In the genomic region with DNA sequence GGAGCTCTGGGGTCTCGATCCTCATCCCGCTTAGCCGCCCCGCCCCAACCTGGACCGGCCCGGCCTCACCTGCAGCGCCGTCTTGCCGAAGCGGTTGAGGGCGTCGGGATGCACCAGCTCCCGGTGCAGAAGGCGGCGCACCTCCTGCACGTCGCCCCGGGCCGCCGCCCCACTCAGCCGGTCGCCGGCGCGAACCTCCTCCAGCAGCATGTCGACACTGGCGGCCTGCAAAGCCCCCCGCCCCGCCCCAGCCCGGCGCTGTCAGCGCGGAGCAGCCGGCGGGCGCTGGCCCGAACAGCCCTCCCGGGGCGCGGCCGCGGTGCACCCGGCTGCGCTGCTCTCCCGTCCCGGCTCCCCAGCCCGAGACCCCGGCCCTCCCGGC, we compare ENCODE assay signal across 6 cellular contexts. TPM values are rescaled to one million over a fixed set of nuclear protein-coding genes. Genes with fewer than 3 reads are reported as not detected.
DNase-seq lines count a peak whose midpoint lies in the region; ATAC-seq and TF ChIP-seq lines count a peak whose summit lies in the region.

No MANE protein-coding gene starts in this region.

- H3K27me3 Mint-ChIP-seq in activated T-helper 2 cell treated with anti-CD3 and anti-CD28 coated beads, Interferon-gamma antibody, Interleukin-2, Interleukin-4, amounts not matched to agents 10 μg/mL and 5 μg/mL and 100 μg/mL, durations not matched to agents 14 hours and 24 hours and 36 hours (ENCODE audit: low read depth) = no peaks in the 10 kb centered on the region

- H3K9me3 Mint-ChIP-seq in activated T-helper 2 cell treated with anti-CD3 and anti-CD28 coated beads, Interferon-gamma antibody, Interleukin-2, Interleukin-4, amounts not matched to agents 10 μg/mL and 5 μg/mL and 100 μg/mL, durations not matched to agents 14 hours and 24 hours and 36 hours = no peaks in the 10 kb centered on the region

- DNase-seq in DMS79 (lab: John Stamatoyannopoulos, UW) (peak; percentile 44), right lobe of liver (peak; percentile 59 to 73 (median 64))
- no peak for DNase-seq in activated T-helper 2 cell treated with anti-CD3 and anti-CD28 coated beads, Interferon-gamma antibody, Interleukin-2, Interleukin-4, amounts not matched to agents 10 μg/mL and 5 μg/mL and 100 μg/mL, durations not matched to agents 14 hours and 24 hours and 36 hours (ENCODE audit: low spot score)

- peak overlapping the region; percentile 91 for H3K4me3 Mint-ChIP-seq in activated T-helper 2 cell treated with anti-CD3 and anti-CD28 coated beads, Interferon-gamma antibody, Interleukin-2, Interleukin-4, amounts not matched to agents 10 μg/mL and 5 μg/mL and 100 μg/mL, durations not matched to agents 14 hours and 24 hours and 36 hours (ENCODE audit: low read depth)

- no peaks in the 10 kb centered on the region for H3K9me3 ChIP-seq in right lobe of liver

- no peaks in the 10 kb centered on the region for H3K36me3 ChIP-seq in right lobe of liver

- 0% methylated on average over 2 of the region's 49 CpGs for WGBS in right lobe of liver (ENCODE audit: insufficient coverage, low coverage, low lambda C conversion rate, missing lambda C conversion rate)

- ATAC-seq in HG03095 (IDR thresholded peaks at IDR 0.05; ENCODE audit: unreplicated experiment) = peak; percentile 0
- peak in 1 of 4 donors; percentile 0 for ATAC-seq in right lobe of liver
- ATAC-seq in HG02884 (IDR thresholded peaks at IDR 0.05; ENCODE audit: unreplicated experiment) = no peak
- no peak for ATAC-seq in HG02678 (IDR thresholded peaks at IDR 0.05; ENCODE audit: unreplicated experiment)

- H3K36me3 Mint-ChIP-seq in activated T-helper 2 cell treated with anti-CD3 and anti-CD28 coated beads, Interferon-gamma antibody, Interleukin-2, Interleukin-4, amounts not matched to agents 10 μg/mL and 5 μg/mL and 100 μg/mL, durations not matched to agents 14 hours and 24 hours and 36 hours (ENCODE audit: low read depth) = peaks cover 35% of the 10 kb centered on the region

- H3K4me1 Mint-ChIP-seq in activated T-helper 2 cell treated with anti-CD3 and anti-CD28 coated beads, Interferon-gamma antibody, Interleukin-2, Interleukin-4, amounts not matched to agents 10 μg/mL and 5 μg/mL and 100 μg/mL, durations not matched to agents 14 hours and 24 hours and 36 hours (ENCODE audit: low read depth) = peaks cover 41% of the 10 kb centered on the region

- H3K27ac Mint-ChIP-seq in activated T-helper 2 cell treated with anti-CD3 and anti-CD28 coated beads, Interferon-gamma antibody, Interleukin-2, Interleukin-4, amounts not matched to agents 10 μg/mL and 5 μg/mL and 100 μg/mL, durations not matched to agents 14 hours and 24 hours and 36 hours = peak overlapping the region; percentile 91

- H3K27ac ChIP-seq in right lobe of liver = peak overlapping the region; percentile 36 to 69 (median 57)

- no peak for TF ChIP-seq CTCF in right lobe of liver (IDR thresholded peaks at IDR 0.05)

- no peak for TF ChIP-seq POLR2A in right lobe of liver (IDR thresholded peaks at IDR 0.05)

- peak overlapping the region; percentile 57 to 80 (median 66) for H3K4me3 ChIP-seq in right lobe of liver

- H3K4me1 ChIP-seq in right lobe of liver = peaks cover 0 to 11% (median 3%) of the 10 kb centered on the region in 4 donors

- intact Hi-C loops in activated T-helper 2 cell treated with anti-CD3 and anti-CD28 coated beads, Interferon-gamma antibody, Interleukin-2, Interleukin-4, amounts not matched to agents 10 μg/mL and 5 μg/mL and 100 μg/mL, durations not matched to agents 14 hours and 24 hours and 36 hours (cut with micrococcal nuclease) = loop anchor here (2.0 to 5.0 kb wide), 3 partner anchors 34 to 189 kb away; a partner anchor contains a TSS
- intact Hi-C loops in right lobe of liver (cut with DNase I) = no loop called here

- no peaks in the 10 kb centered on the region for H3K27me3 ChIP-seq in right lobe of liver

RNA-seq across cellular contexts. Expression of a gene that starts 0.3 kb away (rescaled TPM):
- total RNA-seq in activated T-helper 2 cell treated with anti-CD3 and anti-CD28 coated beads, Interferon-gamma antibody, Interleukin-2, Interleukin-4, amounts not matched to agents 10 μg/mL and 5 μg/mL and 100 μg/mL, durations not matched to agents 14 hours and 24 hours and 36 hours = 45.9 and 46.9 TPM in 2 replicates
- 1 to 10 TPM in 4 of 6 experiments, under 1 TPM in 2; 0.97 to 2.8 (median 2.0) TPM for total RNA-seq in right lobe of liver

RNA-seq across cellular contexts. Expression of a gene that starts 2.6 kb away (rescaled TPM):
- total RNA-seq in activated T-helper 2 cell treated with anti-CD3 and anti-CD28 coated beads, Interferon-gamma antibody, Interleukin-2, Interleukin-4, amounts not matched to agents 10 μg/mL and 5 μg/mL and 100 μg/mL, durations not matched to agents 14 hours and 24 hours and 36 hours = 66.7 and 69.5 TPM in 2 replicates
- total RNA-seq in right lobe of liver = 1 to 10 TPM; 5.8 to 9.6 (median 8.5) TPM

RNA-seq across cellular contexts. Expression of a gene that starts 18.7 kb away (rescaled TPM):
- not detected in 2 replicates for total RNA-seq in activated T-helper 2 cell treated with anti-CD3 and anti-CD28 coated beads, Interferon-gamma antibody, Interleukin-2, Interleukin-4, amounts not matched to agents 10 μg/mL and 5 μg/mL and 100 μg/mL, durations not matched to agents 14 hours and 24 hours and 36 hours
- 1 to 10 TPM in 2 of 6 experiments, under 1 TPM in 4; 0.35 to 2.5 (median 0.75) TPM for total RNA-seq in right lobe of liver

RNA-seq across cellular contexts. Expression of a gene that starts 24.7 kb away (rescaled TPM):
- total RNA-seq in activated T-helper 2 cell treated with anti-CD3 and anti-CD28 coated beads, Interferon-gamma antibody, Interleukin-2, Interleukin-4, amounts not matched to agents 10 μg/mL and 5 μg/mL and 100 μg/mL, durations not matched to agents 14 hours and 24 hours and 36 hours = 34.1 and 37.2 TPM in 2 replicates
- 10 to 100 TPM in 4 of 6 experiments, 1 to 10 TPM in 2; 8.1 to 19.7 (median 11.8) TPM for total RNA-seq in right lobe of liver

RNA-seq across cellular contexts. Expression of a gene that starts 51.2 kb away (rescaled TPM):
- total RNA-seq in activated T-helper 2 cell treated with anti-CD3 and anti-CD28 coated beads, Interferon-gamma antibody, Interleukin-2, Interleukin-4, amounts not matched to agents 10 μg/mL and 5 μg/mL and 100 μg/mL, durations not matched to agents 14 hours and 24 hours and 36 hours = 0.23 TPM in 1 of 2 replicates, not detected in the other
- under 1 TPM in 5 of 6 experiments, not detected in 1; 0.20 to 0.43 (median 0.35) TPM for total RNA-seq in right lobe of liver

Comparison
In these comparisons a context has a peak if more than half of its experiments do, and no peak if none do; other contexts are left out.
1. RNA of a gene that starts 0.3 kb away (total RNA-seq): 45.9 to 46.9 TPM in activated T-helper 2 cell treated with anti-CD3 and anti-CD28 coated beads, Interferon-gamma antibody, Interleukin-2, Interleukin-4, amounts not matched to agents 10 μg/mL and 5 μg/mL and 100 μg/mL, durations not matched to agents 14 hours and 24 hours and 36 hours; 0.97 to 2.8 TPM in right lobe of liver; every median in the first group is over 10 times any median in the second.